8 cellular contexts compared by ENCODE assay signal in genomic region chr16:48365030-48365600, GRCh38. TPM values are rescaled to one million over a fixed set of nuclear protein-coding genes. Genes with fewer than 3 reads are reported as not detected.
DNase-seq lines count a peak whose midpoint lies in the region; ATAC-seq and TF ChIP-seq lines count a peak whose summit lies in the region.

No MANE protein-coding gene starts in this region.

- no peak for ATAC-seq in stimulated activated naive CD8-positive, alpha-beta T cell treated with anti-CD3 and anti-CD28 coated beads, Interleukin-15, Interleukin-2, amounts not matched to agents 100 U/mL and 50 U/mL, for 24 hours
- ATAC-seq in mucosa of descending colon (peak; percentile 62), GM21786 (IDR thresholded peaks at IDR 0.05; ENCODE audit: unreplicated experiment) (no peak)

- peaks cover 9% of the 10 kb centered on the region for H3K36me3 Mint-ChIP-seq in stimulated activated naive CD8-positive, alpha-beta T cell treated with anti-CD3 and anti-CD28 coated beads, Interleukin-15, Interleukin-2, amounts not matched to agents 100 ng/mL and 50 ng/mL, for 24 hours (ENCODE audit: low read depth)

- H3K4me3 ChIP-seq in cardiac fibroblast (replicated peaks in 1 of 2; ENCODE audit: low read depth in 2 of 2, low read length in 2 of 2) (peak overlapping the region; percentile 37 to 59), mucosa of descending colon (no peak overlapping the region)

- H3K27me3 Mint-ChIP-seq in stimulated activated naive CD8-positive, alpha-beta T cell treated with anti-CD3 and anti-CD28 coated beads, Interleukin-15, Interleukin-2, amounts not matched to agents 100 ng/mL and 50 ng/mL, for 24 hours: no peaks in the 10 kb centered on the region

- no peaks in the 10 kb centered on the region for H3K9me3 Mint-ChIP-seq in stimulated activated naive CD8-positive, alpha-beta T cell treated with anti-CD3 and anti-CD28 coated beads, Interleukin-15, Interleukin-2, amounts not matched to agents 100 ng/mL and 50 ng/mL, for 24 hours

- TF ChIP-seq CTCF in cardiac fibroblast (IDR thresholded peaks at IDR 0.05; ENCODE audit: low read depth, low read length): no peak
- TF ChIP-seq CTCF in mucosa of descending colon (IDR thresholded peaks at IDR 0.05): no peak

- peaks cover 32% of the 10 kb centered on the region for H3K4me1 ChIP-seq in mucosa of descending colon (ENCODE audit: low read depth)

- H3K36me3 ChIP-seq in mucosa of descending colon (ENCODE audit: low read depth): no peaks in the 10 kb centered on the region

- no peaks in the 10 kb centered on the region for H3K9me3 ChIP-seq in mucosa of descending colon

- peak overlapping the region; percentile 84 for H3K4me3 Mint-ChIP-seq in stimulated activated naive CD8-positive, alpha-beta T cell treated with anti-CD3 and anti-CD28 coated beads, Interleukin-15, Interleukin-2, amounts not matched to agents 100 ng/mL and 50 ng/mL, for 24 hours

- peak overlapping the region; percentile 75 for H3K27ac Mint-ChIP-seq in stimulated activated naive CD8-positive, alpha-beta T cell treated with anti-CD3 and anti-CD28 coated beads, Interleukin-15, Interleukin-2, amounts not matched to agents 100 ng/mL and 50 ng/mL, for 24 hours

- peaks cover 67% of the 10 kb centered on the region for H3K4me1 Mint-ChIP-seq in stimulated activated naive CD8-positive, alpha-beta T cell treated with anti-CD3 and anti-CD28 coated beads, Interleukin-15, Interleukin-2, amounts not matched to agents 100 ng/mL and 50 ng/mL, for 24 hours (ENCODE audit: low read depth)

- intact Hi-C loops in mucosa of descending colon (cut with DNase I, micrococcal nuclease): no loop called here

- DNase-seq in stimulated activated naive CD8-positive, alpha-beta T cell treated with anti-CD3 and anti-CD28 coated beads, Interleukin-15, Interleukin-2, amounts not matched to agents 100 U/mL and 50 U/mL, for 24 hours: no peak
- DNase-seq in cardiac fibroblast (ENCODE audit: low read depth in 2 of 2): no peak
- DNase-seq in mucosa of descending colon: peak in 1 of 3 donors; percentile 13
- DNase-seq in NCI-H1930 (lab: John Stamatoyannopoulos, UW): no peak
- DNase-seq in HuH-7.5 (ENCODE audit: low spot score): no peak
- DNase-seq in globus pallidus (ENCODE audit: low spot score): no peak

RNA-seq across cellular contexts. Expression of gene SIAH1, which starts 20.1 kb away (rescaled TPM):
- 10 to 100 TPM; 26.8 to 36.2 (median 27.1) TPM for total RNA-seq in mucosa of descending colon
